ENCODE assay signal across 27 cellular contexts in the genomic region with DNA sequence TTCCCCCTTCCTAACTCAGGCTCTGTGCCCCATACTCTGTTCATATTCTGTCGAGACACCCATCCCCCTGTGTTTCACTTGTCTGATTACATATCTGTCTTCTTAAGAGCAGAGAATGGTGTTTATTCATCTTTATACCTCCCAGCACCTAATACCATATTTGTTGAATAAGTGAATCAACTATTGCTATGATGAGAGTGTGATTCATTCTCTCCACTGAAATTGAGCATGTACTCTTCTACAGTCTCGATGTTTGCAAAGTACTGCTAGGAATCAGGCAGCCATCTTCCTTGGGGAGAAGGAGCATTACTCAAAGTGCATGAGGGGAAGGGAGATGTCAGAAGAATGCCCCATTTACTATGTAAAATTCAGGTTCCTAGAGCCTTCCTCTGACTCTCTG. TPM values are rescaled to one million over a fixed set of nuclear protein-coding genes. Genes with fewer than 3 reads are reported as not detected.
DNase-seq lines count a peak whose midpoint lies in the region; ATAC-seq, FAIRE-seq and TF ChIP-seq lines count a peak whose summit lies in the region.
"Had no signal": no experiment of that assay in that cellular context is flagged by ENCODE, and none has a peak within 500 bp of the region (broad histone marks: within the 10 kb centered on the region; RNA-seq: fewer than 3 reads in every experiment).

No MANE protein-coding gene starts in this region.

- no peaks in the 10 kb centered on the region for H3K36me3 Mint-ChIP-seq in Caco-2 (ENCODE audit: insufficient read depth, unreplicated experiment)
- H3K36me3 Mint-ChIP-seq: activated naive CD4-positive, alpha-beta T cell treated with anti-CD3 and anti-CD28 coated beads, Interleukin-2, amount 50 U/mL, for 24 hours; WTC11 had no signal

- CTCF ChIA-PET in Caco-2 (lab: Charles Lee) (no interaction called here), H1 (lab: Charles Lee; ENCODE audit: partially characterized antibody) (no interaction called here)

- no peak overlapping the region for H3K4me2 ChIP-seq in H1 (ENCODE audit: insufficient read depth in 1 of 2, low read depth in 2 of 2, low read length in 2 of 2)
- H3K4me2 ChIP-seq in osteoblast (ENCODE audit: insufficient read depth, low read length) = peak overlapping the region; percentile 67

- no peak overlapping the region for H3K23ac ChIP-seq in H1 (ENCODE audit: insufficient read length)

- H2BK120ac ChIP-seq in H1 (replicated peaks; ENCODE audit: low read depth, low read length) = no peak overlapping the region

- H3K79me1 ChIP-seq in H1 (ENCODE audit: low read depth, low read length) = no peaks in the 10 kb centered on the region

- TF ChIP-seq RAD21 in H1 (IDR thresholded peaks at IDR 0.05 in 1 of 2, conservative IDR thresholded peaks at IDR 0.05 in 1 of 2; ENCODE audit: low read depth in 2 of 2, low read length in 2 of 2) = no peak

- no peak for TF ChIP-seq CTCF in Caco-2 (IDR thresholded peaks at IDR 0.05; ENCODE audit: insufficient read depth in 1 of 2, low read depth in 1 of 2, low read length in 1 of 2, severe bottlenecking in 1 of 2, unreplicated experiment in 1 of 2)
- TF ChIP-seq CTCF in H1 (IDR thresholded peaks at IDR 0.05; ENCODE audit: control extremely low read depth in 1 of 3, insufficient read depth in 1 of 3, low read depth in 1 of 3, low read length in 3 of 3) = no peak
- TF ChIP-seq CTCF in osteoblast (IDR thresholded peaks at IDR 0.05; ENCODE audit: extremely low read depth, low read depth, low read length) = no peak
- TF ChIP-seq CTCF in D721Med (IDR thresholded peaks at IDR 0.05; ENCODE audit: insufficient read depth, missing control alignments) = no peak

- H3K56ac ChIP-seq in H1 (replicated peaks; ENCODE audit: insufficient read length, low read depth, low read length) = no peak overlapping the region

- H3K18ac ChIP-seq in H1 (ENCODE audit: extremely low read depth, low read length) = no peak overlapping the region

- H3K23me2 ChIP-seq in H1 (ENCODE audit: low read depth, low read length) = no peaks in the 10 kb centered on the region

- no peak overlapping the region for H3K14ac ChIP-seq in H1 (ENCODE audit: insufficient read length)

- peak overlapping the region; percentile 32 for H3K4me3 Mint-ChIP-seq in Caco-2 (ENCODE audit: unreplicated experiment)
- H3K4me3 Mint-ChIP-seq: activated naive CD4-positive, alpha-beta T cell treated with anti-CD3 and anti-CD28 coated beads, Interleukin-2, amount 50 U/mL, for 24 hours; activated T-helper 1 cell treated with anti-CD3 and anti-CD28 coated beads, Interleukin-12 subunit alpha, Interleukin-12 subunit beta, Interleukin-2, Interleukin-4 antibody, amounts not matched to agents 30 ng/mL and 10 ng/mL and 1 ng/mL, durations not matched to agents 14 hours and 24 hours and 36 hours; stimulated activated naive B cell treated with anti-CD40 and anti-IgM and Interleukin-4, amounts not matched to agents 10 μg/mL and 1 μg/mL and 100 μg/mL, for 72 hours; WTC11 had no signal

- H2BK20ac ChIP-seq in H1 (ENCODE audit: low read length) = 0 out of 2 replicates have a peak overlapping the region, but pooled peaks have one; percentile 11

- intact Hi-C loops in Caco-2 (cut with micrococcal nuclease; ENCODE audit: unreplicated experiment) = no loop called here

- H2AFZ ChIP-seq in H1 (ENCODE audit: low read length) (no peak overlapping the region), osteoblast (ENCODE audit: low read length) (peak overlapping the region; percentile 21)

- POLR2A ChIA-PET in Caco-2 (lab: Charles Lee) = no interaction called here
- POLR2A ChIA-PET in H1 (lab: Charles Lee; ENCODE audit: partially characterized antibody) = no interaction called here

- TF ChIP-seq EP300 in H1 (IDR thresholded peaks at IDR 0.05; ENCODE audit: borderline replicate concordance in 1 of 2, low read depth in 2 of 2, low read length in 2 of 2) = no peak

- H4K91ac ChIP-seq in H1 (replicated peaks; ENCODE audit: insufficient read length, low read length) = no peak overlapping the region

- no peaks in the 10 kb centered on the region for H3K27me3 Mint-ChIP-seq in Caco-2 (ENCODE audit: insufficient read depth, unreplicated experiment)

- H3K79me2 ChIP-seq in H1 (ENCODE audit: control insufficient read depth in 1 of 2, insufficient read depth in 2 of 2, low read length in 2 of 2) = no peaks in the 10 kb centered on the region
- peaks cover 83% of the 10 kb centered on the region for H3K79me2 ChIP-seq in osteoblast (ENCODE audit: insufficient read depth, low read length)

- H2AK5ac ChIP-seq in H1 (ENCODE audit: low read depth, low read length) = no peak overlapping the region

- H3K9ac ChIP-seq in H1 (replicated peaks in 1 of 4; ENCODE audit: extremely low read depth in 1 of 4, low read depth in 3 of 4, low read length in 3 of 4) = no peak overlapping the region

- H3K27me3 ChIP-seq in Caco-2 (replicated peaks; ENCODE audit: control insufficient read depth, insufficient read depth, low read length) (no peaks in the 10 kb centered on the region), H1 (replicated peaks in 1 of 4; ENCODE audit: control insufficient read depth in 3 of 4, extremely low read depth in 1 of 4, insufficient read depth in 3 of 4, low read length in 3 of 4) (peaks cover 0 to 1% (median 0%) of the 10 kb centered on the region in 4 experiments; a peak in 1 of 7 replicates), osteoblast (ENCODE audit: insufficient read depth, low read length) (no peaks in the 10 kb centered on the region)
- H3K27me3 ChIP-seq: testis, uterus had no signal

- 90% methylated on average over 2 of the region's 2 CpGs; no CpG with 5 or more reads in 1 of the 2 experiments for WGBS in H1 (ENCODE audit: extremely low coverage in 1 of 2, insufficient coverage in 1 of 2, insufficient read length in 1 of 2, insufficient replicate concordance in 2 of 2, low coverage in 1 of 2, low lambda C conversion rate in 2 of 2, missing lambda C conversion rate in 1 of 2), 2 experiments

- H3K4me3 ChIP-seq in Caco-2 (ENCODE audit: low read depth, low read length) = no peak overlapping the region
- H3K4me3 ChIP-seq in H1 (ENCODE audit: extremely low read depth in 1 of 4, insufficient read depth in 2 of 4, low read depth in 3 of 4, low read length in 4 of 4) = no peak overlapping the region
- H3K4me3 ChIP-seq in osteoblast (ENCODE audit: insufficient read depth, low read length) = no peak overlapping the region
- H3K4me3 ChIP-seq: testis, uterus had no signal

- no TSS peak for BruUV-seq in Caco-2 (replicated peaks; lab: Mats Ljungman, UMichigan)

- H3K9me3 Mint-ChIP-seq in Caco-2 (ENCODE audit: unreplicated experiment) = no peaks in the 10 kb centered on the region
- H3K9me3 Mint-ChIP-seq: activated naive CD4-positive, alpha-beta T cell treated with anti-CD3 and anti-CD28 coated beads, Interleukin-2, amount 50 U/mL, for 24 hours; activated T-helper 1 cell treated with anti-CD3 and anti-CD28 coated beads, Interleukin-12 subunit alpha, Interleukin-12 subunit beta, Interleukin-2, Interleukin-4 antibody, amounts not matched to agents 30 ng/mL and 10 ng/mL and 1 ng/mL, durations not matched to agents 14 hours and 24 hours and 36 hours had no signal

- no peak overlapping the region for H2BK15ac ChIP-seq in H1 (ENCODE audit: low read length)

- ATAC-seq in GM18907 (IDR thresholded peaks at IDR 0.05; ENCODE audit: unreplicated experiment) = no peak
- ATAC-seq: stimulated activated naive B cell treated with anti-CD40 and anti-IgM and Interleukin-4, amounts not matched to agents 10 μg/mL and 1 μg/mL and 100 μg/mL, for 72 hours had no signal

- in situ Hi-C loops in ACHN (cut with HindIII; ENCODE audit: low pct_ligation_motif_present, low pct_unique_long_range_greater_than_20kb, low sequenced_read_pairs) = no loop called here

- peak overlapping the region; percentile 71; the same call in 1 of the 2 replicates for H2BK5ac ChIP-seq in H1 (ENCODE audit: low read depth, low read length)

- H3K4me1 Mint-ChIP-seq in Caco-2 (ENCODE audit: low read depth, unreplicated experiment) = peaks cover 16% of the 10 kb centered on the region
- H3K4me1 Mint-ChIP-seq: activated naive CD4-positive, alpha-beta T cell treated with anti-CD3 and anti-CD28 coated beads, Interleukin-2, amount 50 U/mL, for 24 hours had no signal

- FAIRE-seq in H1 (lab: Jason Lieb, UNC) (no peak), D721Med (lab: Jason Lieb, UNC) (no peak)
- FAIRE-seq: endometrium, G401.6, HTR-8/SVneo had no signal

- no peaks in the 10 kb centered on the region for H4K20me1 ChIP-seq in H1 (replicated peaks in 1 of 2; ENCODE audit: control insufficient read depth in 1 of 2, insufficient read depth in 2 of 2, low read length in 2 of 2)
- H4K20me1 ChIP-seq in osteoblast (ENCODE audit: insufficient read depth, low read length) = peaks cover 35% of the 10 kb centered on the region

- H2BK12ac ChIP-seq in H1 (ENCODE audit: low read depth, low read length) = no peak overlapping the region

- no peaks in the 10 kb centered on the region for H3K36me3 ChIP-seq in Caco-2 (ENCODE audit: control insufficient read depth, insufficient read depth, low read length)
- no peaks in the 10 kb centered on the region for H3K36me3 ChIP-seq in H1 (ENCODE audit: control insufficient read depth in 2 of 4, insufficient read depth in 4 of 4, low read length in 3 of 4)
- H3K36me3 ChIP-seq in osteoblast (ENCODE audit: insufficient read depth, low read length) = peaks cover 11% of the 10 kb centered on the region
- H3K36me3 ChIP-seq: uterus had no signal

- no peak for DNase-seq in Caco-2
- DNase-seq in LHCN-M2 (ENCODE audit: low read depth) = peak; percentile 58
- no peak for DNase-seq in H1 (ENCODE audit: low read depth in 1 of 2, low spot score in 2 of 2)
- DNase-seq in osteoblast (ENCODE audit: insufficient read length, low spot score, missing footprints) = no peak
- DNase-seq in NCI-H187 (lab: John Stamatoyannopoulos, UW) = no peak
- no peak for DNase-seq in D721Med (ENCODE audit: insufficient read length, low spot score)
- DNase-seq in ACHN = no peak
- DNase-seq: anterior cingulate cortex; C1 segment of cervical spinal cord; dermis blood vessel endothelial cell; glutamatergic neuron; NCI-H1048; NCI-H1930; NCI-H69; stimulated activated CD4-positive, alpha-beta T cell treated with anti-CD3 and anti-CD28 coated beads, Interleukin-4, amount 100 ng/mL, for 1 hour; stimulated activated naive B cell treated with anti-CD40 and anti-IgM and Interleukin-4, amounts not matched to agents 10 μg/mL and 1 μg/mL and 100 μg/mL, for 72 hours; T-helper 9 cell; testis; uterus had no signal

- no peak overlapping the region for H3K4ac ChIP-seq in H1 (replicated peaks; ENCODE audit: insufficient read length, low read depth, low read length)

- H3K9me3 ChIP-seq in Caco-2 = no peaks in the 10 kb centered on the region
- H3K9me3 ChIP-seq in H1 (ENCODE audit: insufficient read depth in 2 of 2, low read depth in 1 of 2, low read length in 1 of 2) = no peaks in the 10 kb centered on the region
- no peaks in the 10 kb centered on the region for H3K9me3 ChIP-seq in osteoblast (ENCODE audit: low read depth, low read length)
- H3K9me3 ChIP-seq: testis, uterus had no signal

- H4K5ac ChIP-seq in H1 (ENCODE audit: insufficient read length, low read depth, low read length) = no peak overlapping the region

- no peak overlapping the region for H4K8ac ChIP-seq in H1 (ENCODE audit: extremely low read depth, insufficient read depth, low read length)

- no peak overlapping the region for H3K27ac ChIP-seq in H1 (ENCODE audit: low read depth, low read length)
- peak overlapping the region; percentile 79 for H3K27ac ChIP-seq in osteoblast (ENCODE audit: low read depth, low read length)
- H3K27ac ChIP-seq: testis, uterus had no signal

- H3K27ac Mint-ChIP-seq in Caco-2 (ENCODE audit: unreplicated experiment) = peak overlapping the region; percentile 67
- H3K27ac Mint-ChIP-seq: activated naive CD4-positive, alpha-beta T cell treated with anti-CD3 and anti-CD28 coated beads, Interleukin-2, amount 50 U/mL, for 24 hours; activated T-helper 1 cell treated with anti-CD3 and anti-CD28 coated beads, Interleukin-12 subunit alpha, Interleukin-12 subunit beta, Interleukin-2, Interleukin-4 antibody, amounts not matched to agents 30 ng/mL and 10 ng/mL and 1 ng/mL, durations not matched to agents 14 hours and 24 hours and 36 hours; stimulated activated naive B cell treated with anti-CD40 and anti-IgM and Interleukin-4, amounts not matched to agents 10 μg/mL and 1 μg/mL and 100 μg/mL, for 72 hours had no signal

- peaks cover 12% of the 10 kb centered on the region; the same call in 1 of the 2 replicates for H3K4me1 ChIP-seq in Caco-2
- H3K4me1 ChIP-seq in H1 (replicated peaks in 1 of 4; ENCODE audit: control insufficient read depth in 3 of 4, insufficient read depth in 4 of 4, low read length in 3 of 4) = peaks cover 1 to 11% (median 8%) of the 10 kb centered on the region in 4 experiments; a peak in 5 of 7 replicates
- peaks cover 32% of the 10 kb centered on the region for H3K4me1 ChIP-seq in osteoblast (ENCODE audit: insufficient read depth, low read length)
- H3K4me1 ChIP-seq: testis, uterus had no signal

- no peak for TF ChIP-seq POLR2A in H1 (IDR thresholded peaks at IDR 0.05; ENCODE audit: control extremely low read depth in 1 of 2, low read depth in 2 of 2, low read length in 2 of 2)

RNA-seq across cellular contexts. Expression of a gene that starts 27.0 kb away (rescaled TPM):
- total RNA-seq in Caco-2 (2022) (0.11 TPM in 1 of 2 replicates, not detected in the other), LHCN-M2 (2014; rRNA removed) (14.1 and 20.9 TPM in 2 replicates), osteoblast (38.0 and 44.5 TPM in 2 replicates)
- polyA plus RNA-seq in LHCN-M2 (2012) = 6.2 TPM
- total RNA-seq in H1 (2021; fragmentation: NEBNext Ultra II Directional; extraction: Animal tissue kit (Norgen Biotek cat#: 25700)) = 0.24 and 0.42 TPM in 2 replicates
- polyA plus RNA-seq in H1 (2011; rRNA removed) = 0.09 and 0.14 TPM in 2 replicates
- 0.14 TPM for polyA plus RNA-seq in H1 (2011; cell fraction: cytosol; rRNA removed)
- polyA plus RNA-seq in H1 (2011; cell fraction: nucleus; rRNA removed) = 0.19 TPM
- polyA plus RNA-seq in H1 (2012, experiment 1 of 2) = 0.04 to 0.13 TPM (median 0.10 TPM) in 3 of 4 replicates, not detected in the other
- polyA plus RNA-seq in H1 (2012, experiment 2 of 2) = not detected
- polyA plus RNA-seq in H1 (2013, experiment 1 of 2) = 0.12 TPM
- polyA plus RNA-seq in H1 (2013, experiment 2 of 2) = 0.11 TPM
- 0.22 and 0.35 TPM in 2 replicates for polyA minus RNA-seq in H1 (2011; rRNA and poly(A)+ RNA removed)
- not detected for polyA minus RNA-seq in H1 (2011; cell fraction: cytosol; rRNA and poly(A)+ RNA removed)
- polyA minus RNA-seq in H1 (2011; cell fraction: nucleus; rRNA and poly(A)+ RNA removed) = 0.40 TPM
- total RNA-seq: activated T-helper 1 cell treated with anti-CD3 and anti-CD28 coated beads, Interleukin-12 subunit alpha, Interleukin-12 subunit beta, Interleukin-2, Interleukin-4 antibody, amounts not matched to agents 30 ng/mL and 10 ng/mL and 1 ng/mL, durations not matched to agents 14 hours and 24 hours and 36 hours; dermis blood vessel endothelial cell; kidney epithelial cell had no signal

Comparison
In these comparisons a context has a peak if more than half of its experiments do, and no peak if none do; other contexts are left out.
1. RNA of a gene that starts 27.0 kb away (total RNA-seq): 38.0 to 44.5 TPM in osteoblast and 14.1 to 20.9 TPM in LHCN-M2; 0.24 to 0.42 TPM in H1 and 0.11 TPM in Caco-2; every median in the first group is over 10 times any median in the second.